15 cellular contexts compared by ENCODE assay signal in genomic region chr7:6248581-6248980, GRCh38. TPM values are rescaled to one million over a fixed set of nuclear protein-coding genes. Genes with fewer than 3 reads are reported as not detected.
DNase-seq lines count a peak whose midpoint lies in the region; ATAC-seq and TF ChIP-seq lines count a peak whose summit lies in the region.
"Had no signal": no experiment of that assay in that cellular context is flagged by ENCODE, and none has a peak within 500 bp of the region (broad histone marks: within the 10 kb centered on the region; RNA-seq: fewer than 3 reads in every experiment).

No MANE protein-coding gene starts in this region.

- H3K27ac ChIP-seq in heart left ventricle = peak overlapping the region in 3 of 12 donors; percentile 10 to 29 (median 20)
- H3K27ac ChIP-seq: HL-60 had no signal

- H3K36me3 Mint-ChIP-seq in type B pancreatic cell = peaks cover 10% of the 10 kb centered on the region

- H3K9ac ChIP-seq in adipocyte (ENCODE audit: low read length) = no peak overlapping the region

- no peak overlapping the region for H3K4me3 Mint-ChIP-seq in type B pancreatic cell
- H3K4me3 Mint-ChIP-seq: activated T-cell treated with anti-CD3 and anti-CD28 coated beads, Interleukin-2, amount 50 U/mL, for 4 hours had no signal

- H3K27me3 ChIP-seq in adipocyte (replicated peaks; ENCODE audit: control insufficient read depth, insufficient read depth, low read length) (no peaks in the 10 kb centered on the region), heart left ventricle (no peaks in the 10 kb centered on the region)
- H3K27me3 ChIP-seq: esophagus muscularis mucosa had no signal

- H3K27me3 Mint-ChIP-seq in type B pancreatic cell = no peaks in the 10 kb centered on the region

- H3K4me1 ChIP-seq in adipocyte (ENCODE audit: control insufficient read depth, insufficient read depth, low read length) (peaks cover 77% of the 10 kb centered on the region), heart left ventricle (peaks cover 3 to 85% (median 52%) of the 10 kb centered on the region in 12 donors)

- WGBS in heart left ventricle, 4 donors = 78 to 89% (median 85%) methylated on average over 6 of the region's 6 CpGs

- no peak for TF ChIP-seq POLR2A in heart left ventricle (IDR thresholded peaks at IDR 0.05)

- ATAC-seq in Right ventricle myocardium inferior = peak; percentile 45
- peak in 3 of 4 donors; percentile 4 to 74 (median 72) for ATAC-seq in heart left ventricle
- no peak for ATAC-seq in HG03039 (IDR thresholded peaks at IDR 0.05; ENCODE audit: unreplicated experiment)
- ATAC-seq: activated T-cell treated with anti-CD3 and anti-CD28 coated beads, Interleukin-2, amount 50 U/mL, for 4 hours had no signal

- H3K4me3 ChIP-seq in adipocyte (ENCODE audit: low read length) (peak overlapping the region; percentile 33), heart left ventricle (no peak overlapping the region)
- H3K4me3 ChIP-seq: esophagus muscularis mucosa had no signal

- H3K27ac Mint-ChIP-seq in type B pancreatic cell = peak overlapping the region; percentile 24

- intact Hi-C loops in Right ventricle myocardium inferior (cut with DNase I) = loop anchor here (2.0 kb wide), 1 partner anchor 18 kb away; no protein-coding TSS in a partner anchor
- intact Hi-C loops in cardiac septum (cut with DNase I) = no loop called here
- intact Hi-C loops in heart left ventricle (cut with DNase I) = loop anchor here in 1 of 10 donors (2.0 kb wide), 1 partner anchor 20 kb away; no protein-coding TSS in a partner anchor

- DNase-seq in Right ventricle myocardium inferior (ENCODE audit: missing footprints) (no peak), cardiac septum (ENCODE audit: low spot score) (no peak), adipocyte (ENCODE audit: low read depth) (peak; percentile 78), heart left ventricle (no peak), type B pancreatic cell (ENCODE audit: extremely low spot score, unreplicated experiment) (no peak), UCSD-AML1 (lab: John Stamatoyannopoulos, UW; ENCODE audit: unreplicated experiment) (no peak), SKM-1 treated with dmso at 0.1 percent for 144 hours (lab: John Stamatoyannopoulos, UW; ENCODE audit: unreplicated experiment) (no peak)
- DNase-seq: ACHN; activated T-cell treated with anti-CD3 and anti-CD28 coated beads, Interleukin-2, amount 50 U/mL, for 4 hours; DMS79; NCI-H146; nucleus accumbens had no signal

- TF ChIP-seq CTCF in heart left ventricle (IDR thresholded peaks at IDR 0.05) = no peak
- no peak for TF ChIP-seq CTCF in type B pancreatic cell (conservative IDR thresholded peaks at IDR 0.05)

- no peaks in the 10 kb centered on the region for H3K36me3 ChIP-seq in adipocyte (ENCODE audit: control insufficient read depth, insufficient read depth, low read length, severe bottlenecking)
- no peaks in the 10 kb centered on the region for H3K36me3 ChIP-seq in heart left ventricle
- H3K36me3 ChIP-seq: esophagus muscularis mucosa had no signal

- H3K9me3 ChIP-seq in adipocyte (ENCODE audit: control insufficient read depth, low read length) (no peaks in the 10 kb centered on the region), heart left ventricle (no peaks in the 10 kb centered on the region)
- H3K9me3 ChIP-seq: esophagus muscularis mucosa had no signal

- peaks cover 54% of the 10 kb centered on the region for H3K4me1 Mint-ChIP-seq in type B pancreatic cell (ENCODE audit: unreplicated experiment)

- peaks cover 12% of the 10 kb centered on the region for H3K9me3 Mint-ChIP-seq in type B pancreatic cell
- H3K9me3 Mint-ChIP-seq: activated T-cell treated with anti-CD3 and anti-CD28 coated beads, Interleukin-2, amount 50 U/mL, for 4 hours had no signal

RNA-seq across cellular contexts. Expression of gene CYTH3, which starts 23.8 kb away (rescaled TPM):
- total RNA-seq in Right ventricle myocardium inferior = 30.3 TPM
- total RNA-seq in cardiac septum = 24.9 TPM
- total RNA-seq in heart left ventricle = 10 to 100 TPM; 17.2 to 49.7 (median 22.1) TPM
- polyA plus RNA-seq in heart left ventricle = 10 to 100 TPM; 11.1 to 25.1 TPM
- 31.1 and 36.6 TPM in 2 replicates for total RNA-seq in type B pancreatic cell (ENCODE audit: low replicate concordance)
